21 cellular contexts compared by ENCODE assay signal in the genomic region with DNA sequence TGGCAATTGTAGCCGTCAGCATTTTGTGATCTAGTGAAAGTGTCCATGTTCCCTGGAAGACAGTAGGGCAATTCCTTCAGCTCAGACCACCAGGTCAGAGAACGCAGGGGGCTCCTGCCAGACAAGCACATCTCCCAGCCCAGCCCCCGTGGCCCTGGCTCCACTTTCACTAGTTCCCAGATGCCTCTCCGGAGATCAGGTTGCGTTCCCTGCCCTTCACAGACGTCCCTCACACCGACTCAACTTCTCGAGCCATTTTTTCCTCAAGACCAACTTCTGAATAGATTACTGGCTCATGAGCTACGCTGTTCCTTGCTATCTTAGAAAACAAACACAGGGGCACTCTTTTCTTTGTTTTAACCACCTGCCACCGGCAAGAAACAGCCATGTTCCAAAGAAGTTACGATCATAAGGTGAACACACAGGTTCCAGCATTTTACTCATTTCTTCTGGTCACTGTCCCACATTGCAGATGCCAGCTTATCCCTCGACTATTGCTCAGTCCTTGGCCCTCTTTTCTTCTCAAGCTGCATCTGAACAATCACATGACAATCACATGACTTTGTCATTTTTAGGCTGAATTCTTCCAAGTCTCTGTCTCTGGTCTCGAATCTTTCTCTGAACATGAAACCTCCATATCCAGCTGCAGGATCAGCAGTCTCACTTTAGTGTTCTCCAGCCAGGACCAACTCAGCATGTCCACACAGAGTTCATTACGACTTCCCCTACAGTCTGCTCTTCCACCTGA. TPM values are rescaled to one million over a fixed set of nuclear protein-coding genes. Genes with fewer than 3 reads are reported as not detected.
DNase-seq lines count a peak whose midpoint lies in the region; ATAC-seq and TF ChIP-seq lines count a peak whose summit lies in the region.
"Had no signal": no experiment of that assay in that cellular context is flagged by ENCODE, and none has a peak within 500 bp of the region (broad histone marks: within the 10 kb centered on the region; RNA-seq: fewer than 3 reads in every experiment).

No MANE protein-coding gene starts in this region.

- intact Hi-C loops in MCF 10A (cut with micrococcal nuclease) (no loop called here), mammary epithelial cell (cut with micrococcal nuclease) (no loop called here), dorsolateral prefrontal cortex (cut with DNase I) (loop anchor here in 1 of 2 donors (5.0 kb wide), 1 partner anchor 56 kb away; a partner anchor contains a TSS)

- H2BK120ac ChIP-seq in mesenchymal stem cell (ENCODE audit: low read depth, low read length): peak overlapping the region; percentile 1

- peak overlapping the region; percentile 17 for H2BK15ac ChIP-seq in mesenchymal stem cell (ENCODE audit: low read depth, poor library complexity, severe bottlenecking)

- no peaks in the 10 kb centered on the region for H3K27me3 ChIP-seq in mammary epithelial cell (ENCODE audit: insufficient read depth, low read length)
- no peaks in the 10 kb centered on the region for H3K27me3 ChIP-seq in dorsolateral prefrontal cortex
- peaks cover 0 to 14% of the 10 kb centered on the region in 2 experiments for H3K27me3 ChIP-seq in mesenchymal stem cell (ENCODE audit: control insufficient read depth in 1 of 2, insufficient read depth in 1 of 2, low read length in 2 of 2)

- H3K27ac ChIP-seq in mammary epithelial cell (ENCODE audit: insufficient read depth, low read depth, low read length) (no peak overlapping the region), dorsolateral prefrontal cortex (peak overlapping the region in 54 of 59 donors; percentile 17 to 99 (median 94)), mesenchymal stem cell (ENCODE audit: low read length, poor library complexity, severe bottlenecking) (no peak overlapping the region), substantia nigra (ENCODE audit: low read depth, low read length, poor library complexity, severe bottlenecking) (peak overlapping the region; percentile 85), caudate nucleus (ENCODE audit: low read depth, low read length) (no peak overlapping the region)
- H3K27ac ChIP-seq: GM23248, RWPE1 had no signal

- no peak overlapping the region for H3K9ac ChIP-seq in mammary epithelial cell (ENCODE audit: insufficient read depth, low read length)
- H3K9ac ChIP-seq in mesenchymal stem cell (ENCODE audit: low read length): no peak overlapping the region
- H3K9ac ChIP-seq: GM23248 had no signal

- H3K4me3 Mint-ChIP-seq in MCF 10A (ENCODE audit: unreplicated experiment): no peak overlapping the region

- peak overlapping the region; percentile 81 for H3K27ac Mint-ChIP-seq in MCF 10A (ENCODE audit: low read depth, unreplicated experiment)

- WGBS in mammary epithelial cell (ENCODE audit: low coverage, missing lambda C conversion rate): 92% methylated on average over 14 of the region's 14 CpGs
- 90% methylated on average over 14 of the region's 14 CpGs for WGBS in mesenchymal stem cell

- H3K9me3 ChIP-seq in mammary epithelial cell (replicated peaks; ENCODE audit: insufficient read depth, low read length): no peaks in the 10 kb centered on the region
- no peaks in the 10 kb centered on the region for H3K9me3 ChIP-seq in mesenchymal stem cell (ENCODE audit: control insufficient read depth, low read length)

- peaks cover 55% of the 10 kb centered on the region for H3K4me1 ChIP-seq in mammary epithelial cell (ENCODE audit: insufficient read depth, low read length)
- peaks cover 9% of the 10 kb centered on the region for H3K4me1 ChIP-seq in mesenchymal stem cell (ENCODE audit: control insufficient read depth, insufficient read depth, low read depth, low read length)

- H2AFZ ChIP-seq in mammary epithelial cell (ENCODE audit: low read depth, low read length): no peak overlapping the region
- no peak overlapping the region for H2AFZ ChIP-seq in mesenchymal stem cell (ENCODE audit: low read depth, low read length)
- H2AFZ ChIP-seq: GM23248 had no signal

- H3K36me3 ChIP-seq in mammary epithelial cell (ENCODE audit: insufficient read depth, low read length) (no peaks in the 10 kb centered on the region), mesenchymal stem cell (ENCODE audit: control insufficient read depth in 1 of 2, insufficient read depth in 2 of 2, low read depth in 1 of 2, low read length in 2 of 2) (no peaks in the 10 kb centered on the region)

- H3K79me1 ChIP-seq in mesenchymal stem cell (replicated peaks; ENCODE audit: low read length, poor library complexity, severe bottlenecking): no peaks in the 10 kb centered on the region

- no peak overlapping the region for H3K4ac ChIP-seq in mesenchymal stem cell (ENCODE audit: low read depth in 1 of 2, low read length in 2 of 2)

- in situ Hi-C loops in mammary epithelial cell (cut with MboI; ENCODE audit: low sequenced_read_pairs in 2 of 2): no loop called here

- H3K4me2 ChIP-seq in mammary epithelial cell (ENCODE audit: insufficient read depth, low read depth, low read length) (no peak overlapping the region), mesenchymal stem cell (ENCODE audit: low read length, poor library complexity, severe bottlenecking) (no peak overlapping the region)

- peak overlapping the region; percentile 51 to 59 for H2BK12ac ChIP-seq in mesenchymal stem cell (ENCODE audit: low read length in 2 of 2)

- peaks cover 82% of the 10 kb centered on the region for H3K4me1 Mint-ChIP-seq in MCF 10A (ENCODE audit: insufficient read depth, unreplicated experiment)

- H3K14ac ChIP-seq in mesenchymal stem cell (ENCODE audit: low read length in 2 of 2): no peak overlapping the region

- no peaks in the 10 kb centered on the region for H3K27me3 Mint-ChIP-seq in MCF 10A (ENCODE audit: insufficient read depth, unreplicated experiment)

- no peak for TF ChIP-seq CTCF in MCF 10A (IDR thresholded peaks at IDR 0.05; ENCODE audit: unreplicated experiment)
- TF ChIP-seq CTCF in mammary epithelial cell (conservative IDR thresholded peaks at IDR 0.05 in 1 of 2, IDR thresholded peaks at IDR 0.05 in 1 of 2; ENCODE audit: extremely low read depth in 1 of 2, insufficient read depth in 1 of 2, low read depth in 1 of 2, low read length in 2 of 2): no peak
- no peak for TF ChIP-seq CTCF in dorsolateral prefrontal cortex (IDR thresholded peaks at IDR 0.05 in 54 of 56, conservative IDR thresholded peaks at IDR 0.05 in 2 of 56; ENCODE audit: low read depth in 1 of 56, partially characterized antibody in 56 of 56)

- H4K20me1 ChIP-seq in mammary epithelial cell (ENCODE audit: insufficient read depth, low read length): no peaks in the 10 kb centered on the region

- no peaks in the 10 kb centered on the region for H3K36me3 Mint-ChIP-seq in MCF 10A (ENCODE audit: insufficient read depth, unreplicated experiment)

- POLR2A ChIA-PET in MCF 10A (lab: Yijun Ruan, JAX): interaction anchor here (0.5 to 8.7 kb wide), 7 partner anchors 9 to 1688 kb away, joined by 3 to 156 read pairs (median 10); no protein-coding TSS in a partner anchor

- BruUV-seq in MCF 10A (replicated peaks; lab: Mats Ljungman, UMichigan): no TSS peak
- no TSS peak for BruUV-seq in mammary epithelial cell (replicated peaks; lab: Mats Ljungman, UMichigan)

- ATAC-seq in GM19351 (IDR thresholded peaks at IDR 0.05; ENCODE audit: unreplicated experiment): no peak

- H3K4me3 ChIP-seq in mammary epithelial cell (replicated peaks in 1 of 3; ENCODE audit: insufficient read depth in 1 of 3, low read depth in 2 of 3, low read length in 3 of 3): no peak overlapping the region
- no peak overlapping the region for H3K4me3 ChIP-seq in dorsolateral prefrontal cortex
- no peak overlapping the region for H3K4me3 ChIP-seq in mesenchymal stem cell (ENCODE audit: insufficient read depth in 1 of 2, low read depth in 1 of 2, low read length in 2 of 2)
- H3K4me3 ChIP-seq: GM23248 had no signal

- H3K9me3 Mint-ChIP-seq in MCF 10A (ENCODE audit: unreplicated experiment): no peaks in the 10 kb centered on the region

- H2AK5ac ChIP-seq in mesenchymal stem cell (ENCODE audit: low read length, severe bottlenecking): peak overlapping the region; percentile 76

- no peak overlapping the region for H3K23ac ChIP-seq in mesenchymal stem cell (ENCODE audit: low read length in 2 of 2)

- H4K8ac ChIP-seq in mesenchymal stem cell (ENCODE audit: low read length): peak overlapping the region; percentile 50

- H3K18ac ChIP-seq in mesenchymal stem cell (ENCODE audit: low read depth in 1 of 2, low read length in 2 of 2): peak overlapping the region in 1 of 2 experiments; percentile 37

- dilution Hi-C loops in mammary epithelial cell (cut with HindIII; ENCODE audit: low sequenced_read_pairs): no loop called here

- no peak overlapping the region for H4K91ac ChIP-seq in mesenchymal stem cell (ENCODE audit: low read length)

- DNase-seq in MCF 10A (ENCODE audit: unreplicated experiment): no peak
- no peak for DNase-seq in mammary epithelial cell
- DNase-seq in dorsolateral prefrontal cortex: no peak
- DNase-seq in mesenchymal stem cell: no peak
- no peak for DNase-seq in substantia nigra (lab: John Stamatoyannopoulos, UW)
- no peak for DNase-seq in mucosa of gallbladder (ENCODE audit: low spot score)
- no peak for DNase-seq in caudate nucleus (lab: John Stamatoyannopoulos, UW)
- DNase-seq: 8988T, GM23248, HCEC 1CT, KG1, MM.1S, NCI-H1048, NCI-H1436, NCI-H187 treated with DMSO at 0.1 percent for 48 hours, NCI-H2107, NCI-H446, NCI-H526, SHP77 had no signal

- H3K79me2 ChIP-seq in mammary epithelial cell (ENCODE audit: insufficient read depth, low read length): no peaks in the 10 kb centered on the region

- no peak overlapping the region for H2BK5ac ChIP-seq in mesenchymal stem cell (ENCODE audit: low read depth, low read length, poor library complexity, severe bottlenecking)

- CTCF ChIA-PET in MCF 10A (lab: Yijun Ruan, JAX) (interaction anchor here (1.2 to 12.6 kb wide), 7 partner anchors 9 to 108 kb away, joined by 3 to 201 read pairs (median 6); no protein-coding TSS in a partner anchor), mammary epithelial cell (lab: Charles Lee; ENCODE audit: low non-redundant PET) (no interaction called here)

RNA-seq across cellular contexts. Expression of a gene that starts 53.7 kb away (rescaled TPM):
- total RNA-seq in MCF 10A (2022): 20.4 and 23.8 TPM in 2 replicates
- 10 to 100 TPM in 1 of 2 donors, 1 to 10 TPM in 1; 9.3 to 14.0 TPM for total RNA-seq in mammary epithelial cell
- polyA plus RNA-seq in mammary epithelial cell: 8.0 TPM
- polyA minus RNA-seq in mammary epithelial cell: 8.3 TPM
- total RNA-seq in dorsolateral prefrontal cortex: 10 to 100 TPM in 71 of 120 experiments, 1 to 10 TPM in 49; 6.2 to 14.2 (median 10.6) TPM
- 3.3 TPM for polyA plus RNA-seq in mesenchymal stem cell (2013, experiment 1 of 2)
- polyA plus RNA-seq in mesenchymal stem cell (2013, experiment 2 of 2): 3.3 TPM
- total RNA-seq in mucosa of gallbladder: 5.0 TPM

RNA-seq across cellular contexts. Expression of a gene that starts 56.6 kb away (rescaled TPM):
- total RNA-seq in MCF 10A (2022): 0.79 and 1.4 TPM in 2 replicates
- total RNA-seq in mammary epithelial cell: 10 to 100 TPM in 1 of 2 donors, 1 to 10 TPM in 1; 5.8 to 13.4 TPM
- polyA plus RNA-seq in mammary epithelial cell: 3.0 TPM
- polyA minus RNA-seq in mammary epithelial cell: 20.5 TPM
- 10 to 100 TPM in 119 of 120 experiments, 1 to 10 TPM in 1; 8.0 to 26.7 (median 20.6) TPM for total RNA-seq in dorsolateral prefrontal cortex
- polyA plus RNA-seq in mesenchymal stem cell (2013, experiment 1 of 2): 0.19 TPM
- 0.21 TPM for polyA plus RNA-seq in mesenchymal stem cell (2013, experiment 2 of 2)
- total RNA-seq in mucosa of gallbladder: 0.06 TPM

Comparison
In these comparisons a context has a peak if more than half of its experiments do, and no peak if none do; other contexts are left out.
1. H3K27ac ChIP-seq: peak in dorsolateral prefrontal cortex (54 of 59) and substantia nigra (single experiment); none in mammary epithelial cell (single experiment), mesenchymal stem cell (single experiment) and caudate nucleus (single experiment).